In the genomic region with DNA sequence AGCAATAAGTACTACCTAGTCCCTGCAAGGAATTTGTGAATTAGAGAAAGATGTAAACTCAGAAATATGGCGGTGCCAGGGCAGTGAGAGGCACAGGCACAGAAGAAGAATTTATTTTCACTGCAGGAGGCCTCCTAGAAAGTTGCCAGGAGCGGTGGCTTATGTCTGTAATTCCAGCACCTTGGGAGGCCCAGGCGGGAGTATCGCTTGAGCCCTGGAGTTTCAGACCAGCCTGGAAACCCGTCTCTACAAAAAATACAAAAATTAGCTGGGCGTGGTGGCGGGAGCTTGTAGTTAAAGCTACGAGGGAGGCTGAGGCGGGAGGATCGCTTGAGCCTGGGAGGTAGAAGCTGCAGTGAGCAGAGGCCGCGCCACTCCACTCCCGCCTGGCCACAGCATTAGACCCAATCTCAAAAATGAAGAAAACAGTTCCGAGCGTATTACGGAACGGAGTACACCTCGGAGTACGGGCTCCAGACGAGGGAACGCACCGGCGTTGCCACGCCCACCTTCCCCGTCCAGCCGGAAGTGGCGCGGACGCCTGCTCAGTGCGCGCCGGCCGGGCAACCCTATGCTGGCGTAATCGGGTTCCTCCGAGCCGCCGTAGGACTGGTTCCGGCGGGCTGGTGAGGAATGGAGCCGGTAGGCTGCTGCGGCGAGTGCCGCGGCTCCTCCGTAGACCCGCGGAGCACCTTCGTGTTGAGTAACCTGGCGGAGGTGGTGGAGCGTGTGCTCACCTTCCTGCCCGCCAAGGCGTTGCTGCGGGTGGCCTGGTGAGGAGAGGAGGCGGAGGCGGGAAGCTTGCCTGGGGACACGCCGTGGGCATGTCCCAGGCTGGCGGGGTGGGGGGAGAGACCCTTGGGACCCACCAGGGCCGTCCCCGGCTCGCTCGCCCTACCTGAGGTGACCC, we compare ENCODE assay signal across 8 cellular contexts. TPM values are rescaled to one million over a fixed set of nuclear protein-coding genes. Genes with fewer than 3 reads are reported as not detected.
DNase-seq lines count a peak whose midpoint lies in the region; ATAC-seq, FAIRE-seq and TF ChIP-seq lines count a peak whose summit lies in the region.

TSS of gene FBXO22 (plus strand) at position 548 of the 910 bp plus-strand sequence. CDS start at position 634, 86 bp downstream.

- H3K4me1 ChIP-seq in kidney (ENCODE audit: control insufficient read depth in 1 of 2, insufficient read depth in 1 of 2, low read depth in 1 of 2, low read length in 2 of 2) = peaks cover 2 to 6% of the 10 kb centered on the region in 2 donors

- H3K27ac ChIP-seq in kidney (ENCODE audit: low read depth in 2 of 2, low read length in 2 of 2) = peak within 1 kb of the TSS; percentile 76 to 81

- peaks cover 0 to 6% of the 10 kb centered on the region in 2 donors for H3K36me3 ChIP-seq in kidney (ENCODE audit: control insufficient read depth in 1 of 2, insufficient read depth in 2 of 2, low read length in 2 of 2)

- peak within 1 kb of the TSS; percentile 91 to 93 for H3K9ac ChIP-seq in kidney (ENCODE audit: low read length in 2 of 2)

- H3K9me3 ChIP-seq in kidney (ENCODE audit: control insufficient read depth in 1 of 2, low read length in 2 of 2) = no peaks in the 10 kb centered on the region

- FAIRE-seq in kidney (lab: Jason Lieb, UNC) = no peak

- no peak for TF ChIP-seq CTCF in AG09319 (IDR thresholded peaks at IDR 0.05; ENCODE audit: low read depth, low read length)
- TF ChIP-seq CTCF in kidney (IDR thresholded peaks at IDR 0.05; ENCODE audit: borderline replicate concordance, extremely low read depth, insufficient read depth) = no peak

- peak; percentile 69 for DNase-seq in AG09319 (ENCODE audit: extremely low read depth, low read depth)
- peak; percentile 80 for DNase-seq in NCI-H345 treated with DMSO at 0.1 percent for 48 hours (lab: John Stamatoyannopoulos, UW; ENCODE audit: unreplicated experiment)
- peak; percentile 82 for DNase-seq in activated CD4-positive, alpha-beta T cell treated with anti-CD3 and anti-CD28 coated beads for 1 hour
- peak; percentile 86 for DNase-seq in cerebellum (ENCODE audit: low spot score)
- DNase-seq in kidney = peak; percentile 97
- DNase-seq in stimulated activated CD4-positive, alpha-beta T cell treated with anti-CD3 and anti-CD28 coated beads, Interleukin-15, amount 100 ng/mL, for 1 hour (ENCODE audit: low read depth in 1 of 2, low spot score in 1 of 2) = peak; percentile 75 to 87

- ATAC-seq in GM19023 (IDR thresholded peaks at IDR 0.05; ENCODE audit: unreplicated experiment) (peak; percentile 90), HG03196 (IDR thresholded peaks at IDR 0.05; ENCODE audit: unreplicated experiment) (peak; percentile 92)

- intact Hi-C loops in kidney (cut with DNase I) = no loop called here

- peak within 1 kb of the TSS; percentile 89 to 97 for H3K4me3 ChIP-seq in kidney (ENCODE audit: low read length in 2 of 2)

RNA-seq across cellular contexts. Expression of gene FBXO22, which starts in this region (rescaled TPM):
- total RNA-seq in cerebellum (25.1 TPM), kidney (28.7 TPM)
- 24.1 TPM for polyA plus RNA-seq in kidney (ENCODE audit: insufficient read depth, low read depth, low replicate concordance)

Comparison
In these comparisons a context has a peak if more than half of its experiments do, and no peak if none do; other contexts are left out.
1. Peak in every context shown above with its lines: DNase-seq, ATAC-seq, H3K4me3 ChIP-seq and H3K27ac ChIP-seq.